In genomic region chr2:230939691-230940475, GRCh38 we compare ENCODE assay signal across 21 cellular contexts. TPM values are rescaled to one million over a fixed set of nuclear protein-coding genes. Genes with fewer than 3 reads are reported as not detected.
"Had no signal": no experiment of that assay in that cellular context is flagged by ENCODE, and none has a peak within 500 bp of the region (broad histone marks: within the 10 kb centered on the region; RNA-seq: fewer than 3 reads in every experiment).

No MANE protein-coding gene starts in this region.

- H3K27ac ChIP-seq: epithelial cell of prostate, foreskin keratinocyte, lower lobe of right lung had no signal

- H3K27ac Mint-ChIP-seq: activated CD4-positive, alpha-beta T cell treated with anti-CD3 and anti-CD28 coated beads, Interleukin-2, amount 10 ng/mL, durations not matched to agents 7 days and 5 days; activated CD8-positive, alpha-beta T cell treated with anti-CD3 and anti-CD28 coated beads, Interleukin-2, amount 10 ng/mL, durations not matched to agents 7 days and 5 days; activated naive CD8-positive, alpha-beta T cell; effector memory CD8-positive, alpha-beta T cell; mesothelial cell of epicardium; natural killer cell treated with Interleukin-12 subunit alpha and Interleukin-12 subunit beta and Interleukin-15 and Interleukin-18, amount 100 ng/mL, for 72 hours; stimulated activated naive CD8-positive, alpha-beta T cell treated with anti-CD3 and anti-CD28 coated beads, Interleukin-15, Interleukin-2, amounts not matched to agents 100 ng/mL and 50 ng/mL, for 24 hours; T-cell had no signal

- H3K4me3 Mint-ChIP-seq: activated CD4-positive, alpha-beta T cell treated with anti-CD3 and anti-CD28 coated beads, Interleukin-2, amount 10 ng/mL, durations not matched to agents 7 days and 5 days; activated CD8-positive, alpha-beta T cell treated with anti-CD3 and anti-CD28 coated beads, Interleukin-2, amount 10 ng/mL, durations not matched to agents 7 days and 5 days; activated naive CD8-positive, alpha-beta T cell; effector memory CD8-positive, alpha-beta T cell; mesothelial cell of epicardium; natural killer cell treated with Interleukin-12 subunit alpha and Interleukin-12 subunit beta and Interleukin-15 and Interleukin-18, amount 100 ng/mL, for 72 hours; stimulated activated naive CD8-positive, alpha-beta T cell treated with anti-CD3 and anti-CD28 coated beads, Interleukin-15, Interleukin-2, amounts not matched to agents 100 ng/mL and 50 ng/mL, for 24 hours; T-cell had no signal

- H3K36me3 ChIP-seq: lower lobe of right lung had no signal

- DNase-seq: activated CD4-positive, alpha-beta T cell treated with anti-CD3 and anti-CD28 coated beads, Interleukin-2, amount 10 ng/mL, durations not matched to agents 7 days and 5 days; activated CD8-positive, alpha-beta T cell treated with anti-CD3 and anti-CD28 coated beads, Interleukin-2, amount 10 ng/mL, durations not matched to agents 7 days and 5 days; cerebellar nuclear complex; effector memory CD8-positive, alpha-beta T cell; foreskin keratinocyte; glutamatergic neuron; hippocampal formation; left colon; SK-N-SH; T-cell; trophoblast cell had no signal

- ATAC-seq: activated CD8-positive, alpha-beta T cell treated with anti-CD3 and anti-CD28 coated beads, Interleukin-2, amount 10 ng/mL, durations not matched to agents 7 days and 5 days; effector memory CD8-positive, alpha-beta T cell; foreskin keratinocyte; left colon; lower lobe of right lung; natural killer cell treated with Interleukin-12 subunit alpha and Interleukin-12 subunit beta and Interleukin-15 and Interleukin-18, amount 100 ng/mL, for 72 hours; T-cell had no signal

- H3K4me3 ChIP-seq: lower lobe of right lung had no signal

- H3K9ac ChIP-seq: SK-N-SH had no signal

- H3K36me3 Mint-ChIP-seq: T-cell had no signal

- H3K4me1 ChIP-seq: foreskin keratinocyte had no signal

- H3K4me1 Mint-ChIP-seq: mesothelial cell of epicardium had no signal

- H3K9me3 ChIP-seq: SK-N-SH had no signal

RNA-seq across cellular contexts. Expression of gene GPR55, which starts 14.8 kb away (rescaled TPM):
- total RNA-seq: bronchial epithelial cell, fibroblast of lung, foreskin keratinocyte, mesothelial cell of epicardium, renal cortical epithelial cell, temporal lobe had no signal
- polyA plus RNA-seq: fibroblast of lung, foreskin keratinocyte, SK-N-SH had no signal

RNA-seq across cellular contexts. Expression of gene SPATA3, which starts 56.0 kb away (rescaled TPM):
- total RNA-seq: bronchial epithelial cell, fibroblast of lung, foreskin keratinocyte, left colon, lower lobe of right lung, mesothelial cell of epicardium, renal cortical epithelial cell, T-cell, temporal lobe had no signal
- polyA plus RNA-seq: fibroblast of lung, foreskin keratinocyte, SK-N-SH had no signal
